Comparison of ENCODE assay signal across 1 cellular context in the genomic region with DNA sequence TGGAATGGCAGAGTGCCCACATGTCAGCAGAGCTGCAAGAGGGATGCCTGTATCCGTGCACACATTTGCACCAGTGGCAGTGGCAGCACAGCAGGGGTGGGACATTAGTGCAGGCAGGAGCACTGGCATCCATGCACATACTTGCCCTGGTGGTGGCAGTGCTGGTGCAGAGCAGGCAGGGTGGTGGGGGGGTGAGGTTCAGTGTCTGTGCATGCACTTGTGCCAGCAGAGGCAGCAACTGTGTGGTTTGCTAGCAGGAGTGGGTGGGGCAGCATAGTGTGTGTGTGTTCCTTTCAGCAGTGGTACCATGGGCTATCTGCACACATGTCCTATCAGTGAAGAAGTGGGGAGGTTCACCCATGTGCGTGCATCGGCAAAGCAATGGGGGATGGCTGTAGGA.
A peak's percentile ranks its signal among the peaks of the same experiment; 100 is the strongest.
TF ChIP-seq lines count a peak whose summit lies in the region.

No MANE protein-coding gene starts in this region.

TF ChIP-seq in HepG2, 621 proteins besides CTCF, POLR2A, EP300 and RAD21:
- TF ChIP-seq, protein P1, sequence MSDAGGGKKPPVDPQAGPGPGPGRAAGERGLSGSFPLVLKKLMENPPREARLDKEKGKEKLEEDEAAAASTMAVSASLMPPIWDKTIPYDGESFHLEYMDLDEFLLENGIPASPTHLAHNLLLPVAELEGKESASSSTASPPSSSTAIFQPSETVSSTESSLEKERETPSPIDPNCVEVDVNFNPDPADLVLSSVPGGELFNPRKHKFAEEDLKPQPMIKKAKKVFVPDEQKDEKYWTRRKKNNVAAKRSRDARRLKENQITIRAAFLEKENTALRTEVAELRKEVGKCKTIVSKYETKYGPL (CRISPR knock-in tag; IDR thresholded peaks at IDR 0.05) = no peak
- TF ChIP-seq, protein P2, sequence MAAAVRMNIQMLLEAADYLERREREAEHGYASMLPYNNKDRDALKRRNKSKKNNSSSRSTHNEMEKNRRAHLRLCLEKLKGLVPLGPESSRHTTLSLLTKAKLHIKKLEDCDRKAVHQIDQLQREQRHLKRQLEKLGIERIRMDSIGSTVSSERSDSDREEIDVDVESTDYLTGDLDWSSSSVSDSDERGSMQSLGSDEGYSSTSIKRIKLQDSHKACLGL (CRISPR knock-in tag; IDR thresholded peaks at IDR 0.05) = no peak
- TF ChIP-seq, protein P3, sequence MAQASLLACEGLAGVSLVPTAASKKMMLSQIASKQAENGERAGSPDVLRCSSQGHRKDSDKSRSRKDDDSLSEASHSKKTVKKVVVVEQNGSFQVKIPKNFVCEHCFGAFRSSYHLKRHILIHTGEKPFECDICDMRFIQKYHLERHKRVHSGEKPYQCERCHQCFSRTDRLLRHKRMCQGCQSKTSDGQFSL (CRISPR knock-in tag; IDR thresholded peaks at IDR 0.05) = peak; percentile 29; the same call in 1 of the 2 replicates
